Comparison of ENCODE assay signal across 8 cellular contexts in the genomic region with DNA sequence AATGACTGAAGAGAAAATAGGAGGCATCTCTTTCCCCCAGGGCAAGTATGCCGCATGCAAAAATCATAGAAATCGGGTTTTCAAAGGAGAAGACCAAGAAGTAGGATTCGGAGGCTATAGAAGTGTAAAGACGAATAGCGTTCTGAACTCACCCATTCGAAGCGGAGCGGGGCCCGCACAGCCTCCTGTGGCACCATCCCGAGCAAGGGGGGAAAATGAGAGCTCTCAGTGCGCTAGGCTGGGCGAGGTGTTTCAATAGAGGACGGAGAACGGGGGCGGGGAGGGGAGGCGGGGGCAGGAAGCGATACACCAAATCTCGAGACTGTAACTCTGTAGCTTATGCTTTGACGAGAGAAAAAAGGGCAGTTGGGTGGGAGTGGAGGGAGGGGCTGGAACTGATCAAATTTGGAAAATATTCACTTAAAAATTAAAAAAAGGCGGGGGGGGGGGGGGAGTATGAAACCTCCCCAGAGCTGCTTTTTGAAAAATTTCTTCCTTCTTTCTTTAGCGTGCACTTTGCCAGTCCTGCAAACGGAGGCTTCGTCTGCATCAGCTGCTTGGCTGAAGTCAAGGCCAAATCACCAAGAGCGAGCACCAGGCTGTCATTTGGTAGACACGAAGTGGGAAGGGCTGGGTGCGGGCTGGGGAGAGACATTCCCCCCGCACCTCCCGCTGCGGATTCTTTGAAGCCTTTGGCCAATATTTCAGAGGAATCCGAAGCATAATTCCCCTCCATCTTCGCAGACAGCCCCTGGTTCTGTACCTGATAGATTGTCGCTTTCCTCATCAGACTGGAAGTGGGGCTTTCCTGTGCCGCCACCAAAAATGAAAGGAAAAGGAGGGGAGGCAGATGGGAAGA. TPM values are rescaled to one million over a fixed set of nuclear protein-coding genes. Genes with fewer than 3 reads are reported as not detected.
A peak's percentile ranks its signal among the peaks of the same experiment; 100 is the strongest.
DNase-seq lines count a peak whose midpoint lies in the region; ATAC-seq, FAIRE-seq and TF ChIP-seq lines count a peak whose summit lies in the region.

No MANE protein-coding gene starts in this region.

- H3K27me3 Mint-ChIP-seq in chondrocyte (ENCODE audit: low read depth) = no peaks in the 10 kb centered on the region

- FAIRE-seq in HTR-8/SVneo (lab: Jason Lieb, UNC) = peak; percentile 90

- no peak overlapping the region for H3K27ac Mint-ChIP-seq in chondrocyte (ENCODE audit: unreplicated experiment)
- no peak overlapping the region for H3K27ac Mint-ChIP-seq in activated naive CD4-positive, alpha-beta T cell treated with anti-CD3 and anti-CD28 coated beads, Interleukin-2, amount 50 U/mL, for 72 hours

- DNase-seq in HTR-8/SVneo (ENCODE audit: insufficient read length, low spot score) (no peak), astrocyte of the hippocampus (ENCODE audit: low read depth, low spot score) (peak; percentile 85), iPS-NIHi11 (ENCODE audit: low spot score) (peak; percentile 22), chondrocyte (ENCODE audit: low spot score) (no peak)
- DNase-seq in stimulated activated CD4-positive, alpha-beta T cell treated with anti-CD3 and anti-CD28 coated beads, Interleukin-4, amount 100 ng/mL, for 4 hours = no peak
- no peak for DNase-seq in activated naive CD4-positive, alpha-beta T cell treated with anti-CD3 and anti-CD28 coated beads, Interleukin-2, amount 50 U/mL, for 72 hours (ENCODE audit: low spot score in 2 of 2)

- no peak overlapping the region for H3K4me3 Mint-ChIP-seq in chondrocyte (ENCODE audit: unreplicated experiment)

- peak overlapping the region in 20 of 21 experiments; percentile 40 to 85 (median 72) for H3K27ac ChIP-seq in skin epidermis

- peaks cover 3% of the 10 kb centered on the region for H3K9me3 Mint-ChIP-seq in chondrocyte (ENCODE audit: low read depth)
- H3K9me3 Mint-ChIP-seq in activated naive CD4-positive, alpha-beta T cell treated with anti-CD3 and anti-CD28 coated beads, Interleukin-2, amount 50 U/mL, for 72 hours = no peaks in the 10 kb centered on the region

- H3K36me3 Mint-ChIP-seq in chondrocyte (ENCODE audit: low read depth) = peaks cover 6% of the 10 kb centered on the region
- peaks cover 0 to 4% of the 10 kb centered on the region in 2 donors for H3K36me3 Mint-ChIP-seq in activated naive CD4-positive, alpha-beta T cell treated with anti-CD3 and anti-CD28 coated beads, Interleukin-2, amount 50 U/mL, for 72 hours

- ATAC-seq in GM21723 (IDR thresholded peaks at IDR 0.05; ENCODE audit: unreplicated experiment) = no peak
- ATAC-seq in activated naive CD4-positive, alpha-beta T cell treated with anti-CD3 and anti-CD28 coated beads, Interleukin-2, amount 50 U/mL, for 72 hours = no peak

- H3K4me3 ChIP-seq in skin epidermis = peak overlapping the region; percentile 7 to 39 (median 19)

- peaks cover 34% of the 10 kb centered on the region for H3K4me1 Mint-ChIP-seq in chondrocyte (ENCODE audit: low read depth)

- no peak for TF ChIP-seq CTCF in chondrocyte (IDR thresholded peaks at IDR 0.05)

RNA-seq across cellular contexts. Expression of gene BLID, which starts 15.6 kb away (rescaled TPM):
- 0.35 to 0.68 TPM (median 0.41 TPM) in 3 replicates for total RNA-seq in chondrocyte
- not detected for total RNA-seq in activated naive CD4-positive, alpha-beta T cell treated with anti-CD3 and anti-CD28 coated beads, Interleukin-2, amount 50 U/mL, for 72 hours

Comparison
In these comparisons a context has a peak if more than half of its experiments do, and no peak if none do; other contexts are left out.
1. DNase-seq: peak in astrocyte of the hippocampus (single experiment) and iPS-NIHi11 (single experiment); none in HTR-8/SVneo (single experiment), chondrocyte (single experiment), stimulated activated CD4-positive, alpha-beta T cell treated with anti-CD3 and anti-CD28 coated beads, Interleukin-4, amount 100 ng/mL, for 4 hours (0 of 2) and activated naive CD4-positive, alpha-beta T cell treated with anti-CD3 and anti-CD28 coated beads, Interleukin-2, amount 50 U/mL, for 72 hours (0 of 2).